ENCODE assay signal across 18 cellular contexts in genomic region chr10:101303087-101303753, GRCh38.
"Had no signal": no experiment of that assay in that cellular context is flagged by ENCODE, and none has a peak within 500 bp of the region (broad histone marks: within the 10 kb centered on the region; RNA-seq: fewer than 3 reads in every experiment).

No MANE protein-coding gene starts in this region.

- H3K36me3 Mint-ChIP-seq: naive thymus-derived CD4-positive, alpha-beta T cell had no signal

- ATAC-seq: heart left ventricle; left lobe of liver; naive thymus-derived CD4-positive, alpha-beta T cell; psoas muscle had no signal

- H3K36me3 ChIP-seq: heart left ventricle, sigmoid colon, stomach, thoracic aorta, transverse colon had no signal

- H3K27ac Mint-ChIP-seq: naive thymus-derived CD4-positive, alpha-beta T cell had no signal

- H3K27ac ChIP-seq: heart left ventricle, psoas muscle, sigmoid colon, stomach, thoracic aorta, transverse colon had no signal

- H3K9me3 ChIP-seq: heart left ventricle, psoas muscle, sigmoid colon, thoracic aorta, transverse colon had no signal

- H3K4me3 ChIP-seq: heart left ventricle, psoas muscle, sigmoid colon, stomach, thoracic aorta, transverse colon had no signal

- H3K4me3 Mint-ChIP-seq: naive thymus-derived CD4-positive, alpha-beta T cell had no signal

- H3K4me1 ChIP-seq: transverse colon had no signal

- DNase-seq: cortex of kidney; dorsolateral prefrontal cortex; effector CD8-positive, alpha-beta T cell; foreskin melanocyte; heart left ventricle; kidney glomerular epithelial cell; mammary epithelial cell; naive thymus-derived CD4-positive, alpha-beta T cell; occipital lobe; psoas muscle; sigmoid colon; small intestine; stimulated activated CD4-positive, alpha-beta T cell treated with anti-CD3 and anti-CD28 coated beads, Interleukin-12 subunit alpha, Interleukin-12 subunit beta, amount 100 ng/mL, for 4 hours; stimulated activated naive CD4-positive, alpha-beta T cell; stomach; transverse colon had no signal

- H3K27me3 ChIP-seq: dorsolateral prefrontal cortex had no signal
